ENCODE assay signal across 8 cellular contexts in genomic region chr3:47283193-47283537, GRCh38. TPM values are rescaled to one million over a fixed set of nuclear protein-coding genes. Genes with fewer than 3 reads are reported as not detected.
A peak's percentile ranks its signal among the peaks of the same experiment; 100 is the strongest.
DNase-seq lines count a peak whose midpoint lies in the region; ATAC-seq and TF ChIP-seq lines count a peak whose summit lies in the region.

No MANE protein-coding gene starts in this region.

- H3K4me2 ChIP-seq in fibroblast of lung (ENCODE audit: extremely low read depth, insufficient read depth, low read length): peak overlapping the region; percentile 81

- H3K9ac ChIP-seq in fibroblast of lung (ENCODE audit: insufficient read depth, low read length): peak overlapping the region; percentile 99

- H3K4me3 ChIP-seq in fibroblast of lung (replicated peaks in 1 of 4; ENCODE audit: control extremely low read depth in 1 of 4, insufficient read depth in 1 of 4, low read depth in 3 of 4, low read length in 4 of 4) (peak overlapping the region; percentile 58 to 89 (median 84)), neutrophil (ENCODE audit: low read depth in 1 of 2, low read length in 1 of 2) (peak overlapping the region; percentile 70 to 97)

- intact Hi-C loops in CD14-positive monocyte (cut with micrococcal nuclease): loop anchor here (2.0 to 10.0 kb wide), 5 partner anchors 39 to 1162 kb away; partner anchors contain the start of genes PTPN23 (in 2 of the 2), SETD2 (in 2 of the 2), ATRIP (in 1 of the 2) and CCDC51 (in 1 of the 2)

- peak overlapping the region; percentile 88 for H2AFZ ChIP-seq in fibroblast of lung (ENCODE audit: low read length)

- no peaks in the 10 kb centered on the region for H3K4me1 ChIP-seq in fibroblast of lung (ENCODE audit: control insufficient read depth, extremely low read depth, insufficient read depth, low read length)
- peaks cover 59 to 67% of the 10 kb centered on the region in 2 experiments for H3K4me1 ChIP-seq in neutrophil (ENCODE audit: control insufficient read depth in 1 of 2, insufficient read depth in 1 of 2, low read depth in 1 of 2, low read length in 1 of 2)

- H3K4me1 Mint-ChIP-seq in CD14-positive monocyte: peaks cover 57% of the 10 kb centered on the region
- peaks cover 41% of the 10 kb centered on the region for H3K4me1 Mint-ChIP-seq in HFFc6 (ENCODE audit: low read depth)

- H3K9me3 ChIP-seq in fibroblast of lung (ENCODE audit: control insufficient read depth, insufficient read depth, low read depth, low read length): no peaks in the 10 kb centered on the region
- no peaks in the 10 kb centered on the region for H3K9me3 ChIP-seq in neutrophil

- H3K79me2 ChIP-seq in fibroblast of lung (ENCODE audit: control insufficient read depth, insufficient read depth, low read length): peaks cover 36% of the 10 kb centered on the region

- no peaks in the 10 kb centered on the region for H4K20me1 ChIP-seq in fibroblast of lung (ENCODE audit: control insufficient read depth, extremely low read depth, insufficient read depth, low read length)

- TF ChIP-seq CTCF in CD14-positive monocyte (IDR thresholded peaks at IDR 0.05): no peak
- no peak for TF ChIP-seq CTCF in HFFc6 (IDR thresholded peaks at IDR 0.05)
- no peak for TF ChIP-seq CTCF in fibroblast of lung (conservative IDR thresholded peaks at IDR 0.05 in 1 of 2, IDR thresholded peaks at IDR 0.05 in 1 of 2; ENCODE audit: low read depth in 1 of 2, low read length in 2 of 2)
- TF ChIP-seq CTCF in neutrophil (IDR thresholded peaks at IDR 0.05): no peak

- no peak for DNase-seq in CD14-positive monocyte (ENCODE audit: low spot score)
- DNase-seq in HFFc6: no peak
- peak; percentile 34 for DNase-seq in activated CD4-positive, alpha-beta T cell treated with anti-CD3 and anti-CD28 coated beads for 48 hours
- DNase-seq in fibroblast of lung (ENCODE audit: low read depth in 2 of 2): peak in 1 of 2 donors; percentile 11
- DNase-seq in DMS114 treated with DMSO at 0.1 percent for 48 hours (lab: John Stamatoyannopoulos, UW; ENCODE audit: unreplicated experiment): no peak
- DNase-seq in midbrain (lab: John Stamatoyannopoulos, UW): no peak

- H3K9me3 Mint-ChIP-seq in CD14-positive monocyte (no peaks in the 10 kb centered on the region), HFFc6 (no peaks in the 10 kb centered on the region)

- H3K36me3 ChIP-seq in fibroblast of lung (ENCODE audit: control insufficient read depth, insufficient read depth, low read length) (peaks cover 2% of the 10 kb centered on the region), neutrophil (no peaks in the 10 kb centered on the region)

- H3K27me3 Mint-ChIP-seq in CD14-positive monocyte (ENCODE audit: low read depth in 3 of 3) (peaks cover 0 to 2% (median 1%) of the 10 kb centered on the region in 3 donors), HFFc6 (ENCODE audit: insufficient read depth) (peaks cover 4% of the 10 kb centered on the region; the same call in 1 of the 2 replicates)

- H3K36me3 Mint-ChIP-seq in CD14-positive monocyte: peaks cover 7 to 26% of the 10 kb centered on the region in 2 donors
- peaks cover 12% of the 10 kb centered on the region for H3K36me3 Mint-ChIP-seq in HFFc6 (ENCODE audit: low read depth)

- peak overlapping the region; percentile 95 to 99 for H3K4me3 Mint-ChIP-seq in CD14-positive monocyte
- H3K4me3 Mint-ChIP-seq in HFFc6: peak overlapping the region; percentile 98

- H3K27ac Mint-ChIP-seq in CD14-positive monocyte: peak overlapping the region; percentile 98 to 100 (median 100)
- H3K27ac Mint-ChIP-seq in HFFc6: peak overlapping the region; percentile 100

- H3K27me3 ChIP-seq in fibroblast of lung (ENCODE audit: control insufficient read depth, insufficient read depth, low read length) (no peaks in the 10 kb centered on the region), neutrophil (no peaks in the 10 kb centered on the region)

- peak overlapping the region; percentile 99 for H3K27ac ChIP-seq in fibroblast of lung (ENCODE audit: insufficient read depth, low read length)
- peak overlapping the region; percentile 97 for H3K27ac ChIP-seq in neutrophil

- ATAC-seq in HG03280 (IDR thresholded peaks at IDR 0.05; ENCODE audit: unreplicated experiment): no peak

RNA-seq across cellular contexts. Expression of gene KLHL18, which starts 0.4 kb away (rescaled TPM):
- polyA plus RNA-seq in CD14-positive monocyte: 10 to 100 TPM; 45.3 to 63.3 TPM
- 10 to 100 TPM; 26.6 to 34.5 (median 28.5) TPM for total RNA-seq in HFFc6 (2021; fragmentation: NEBNext Ultra II Directional; extraction: Animal tissue kit (Norgen Biotek cat#: 25700))
- 15.2 and 20.1 TPM in 2 replicates for total RNA-seq in fibroblast of lung
- polyA plus RNA-seq in fibroblast of lung: 27.8 and 29.1 TPM in 2 replicates
- 30.7 and 31.1 TPM in 2 replicates for polyA plus RNA-seq in fibroblast of lung (2012)
- 43.9 and 49.1 TPM in 2 replicates for polyA minus RNA-seq in fibroblast of lung (ENCODE audit: low replicate concordance)

RNA-seq across cellular contexts. Expression of gene KIF9, which starts 0.6 kb away (rescaled TPM):
- polyA plus RNA-seq in CD14-positive monocyte: 1 to 10 TPM; 3.8 to 5.1 TPM
- total RNA-seq in HFFc6 (2021; fragmentation: NEBNext Ultra II Directional; extraction: Animal tissue kit (Norgen Biotek cat#: 25700)): 1 to 10 TPM; 5.0 to 8.6 (median 5.7) TPM
- 1.8 and 2.8 TPM in 2 replicates for total RNA-seq in fibroblast of lung
- polyA plus RNA-seq in fibroblast of lung: 3.4 and 4.3 TPM in 2 replicates
- 6.5 and 6.8 TPM in 2 replicates for polyA plus RNA-seq in fibroblast of lung (2012)
- polyA minus RNA-seq in fibroblast of lung (ENCODE audit: low replicate concordance): 0.75 TPM in 1 of 2 replicates, not detected in the other
